ENCODE assay signal across 8 cellular contexts in genomic region chr9:103397868-103398600, GRCh38.
DNase-seq lines count a peak whose midpoint lies in the region; ATAC-seq and TF ChIP-seq lines count a peak whose summit lies in the region.

No MANE protein-coding gene starts in this region.

- H3K4me1 ChIP-seq in SK-N-SH (ENCODE audit: control insufficient read depth in 1 of 2, insufficient read depth in 2 of 2, low read depth in 1 of 2, low read length in 1 of 2) (no peaks in the 10 kb centered on the region), esophagus muscularis mucosa (no peaks in the 10 kb centered on the region), neuronal stem cell (ENCODE audit: control insufficient read depth in 2 of 2, insufficient read depth in 1 of 2, low read depth in 1 of 2, low read length in 2 of 2) (no peaks in the 10 kb centered on the region)

- TF ChIP-seq POLR2A in esophagus muscularis mucosa (IDR thresholded peaks at IDR 0.05; ENCODE audit: low read depth), result no peak

- no peaks in the 10 kb centered on the region for H3K36me3 ChIP-seq in MG63
- H3K36me3 ChIP-seq in SK-N-SH (replicated peaks in 1 of 2; ENCODE audit: control insufficient read depth in 1 of 2, insufficient read depth in 2 of 2, low read length in 1 of 2), result no peaks in the 10 kb centered on the region
- H3K36me3 ChIP-seq in esophagus muscularis mucosa, result no peaks in the 10 kb centered on the region
- no peaks in the 10 kb centered on the region for H3K36me3 ChIP-seq in neuronal stem cell (replicated peaks in 1 of 2; ENCODE audit: control insufficient read depth in 2 of 2, insufficient read depth in 2 of 2, low read length in 2 of 2)

- CTCF ChIA-PET in SK-N-SH (lab: Yijun Ruan, JAX), result interaction anchor here (0.8 to 2.3 kb wide), 9 partner anchors 11 to 1347 kb away, joined by 3 to 13 read pairs (median 6); no protein-coding TSS in a partner anchor

- H2AFZ ChIP-seq in SK-N-SH (ENCODE audit: low read depth) (no peak overlapping the region), neuronal stem cell (ENCODE audit: low read length) (no peak overlapping the region)

- peak; percentile 67 for TF ChIP-seq CTCF in SK-N-SH (IDR thresholded peaks at IDR 0.05)
- peak in 2 of 3 experiments; percentile 37 to 54 for TF ChIP-seq CTCF in esophagus muscularis mucosa (IDR thresholded peaks at IDR 0.05)

- H2BK120ac ChIP-seq in neuronal stem cell (ENCODE audit: low read depth, low read length), result no peak overlapping the region

- no peak overlapping the region for H4K8ac ChIP-seq in neuronal stem cell (ENCODE audit: low read depth, low read length)

- no peak overlapping the region for H4K91ac ChIP-seq in neuronal stem cell (ENCODE audit: low read depth, low read length, poor library complexity)

- no peak overlapping the region for H3K4me2 ChIP-seq in SK-N-SH
- no peak overlapping the region for H3K4me2 ChIP-seq in neuronal stem cell (ENCODE audit: insufficient read depth, low read length, poor library complexity, severe bottlenecking)

- H2BK15ac ChIP-seq in neuronal stem cell (ENCODE audit: low read length), result no peak overlapping the region

- H3K79me1 ChIP-seq in neuronal stem cell (ENCODE audit: low read depth, low read length), result no peaks in the 10 kb centered on the region

- H3K9me3 ChIP-seq in MG63 (no peaks in the 10 kb centered on the region), SK-N-SH (no peaks in the 10 kb centered on the region), esophagus muscularis mucosa (no peaks in the 10 kb centered on the region), neuronal stem cell (replicated peaks in 1 of 2; ENCODE audit: control insufficient read depth in 2 of 2, insufficient read depth in 1 of 2, low read depth in 1 of 2, low read length in 2 of 2) (no peaks in the 10 kb centered on the region)

- no peak overlapping the region for H3K9ac ChIP-seq in SK-N-SH
- no peak overlapping the region for H3K9ac ChIP-seq in neuronal stem cell (ENCODE audit: low read depth, low read length, poor library complexity)

- DNase-seq in AG20443 (ENCODE audit: low spot score) (peak; percentile 7), MG63 (peak; percentile 33), SK-N-SH (peak; percentile 30), esophagus muscularis mucosa (ENCODE audit: extremely low spot score) (no peak), neuronal stem cell (ENCODE audit: low spot score) (peak; percentile 37), activated gamma-delta T cell treated with Interleukin-2 at 50 U/mL for 16 hours (no peak)

- 0% methylated on average over 3 of the region's 5 CpGs for WGBS in SK-N-SH (ENCODE audit: low lambda C conversion rate)
- 38% methylated on average over 3 of the region's 5 CpGs for WGBS in esophagus muscularis mucosa
- WGBS in neuronal stem cell (ENCODE audit: extremely low coverage in 2 of 2, insufficient read length in 2 of 2, insufficient replicate concordance in 1 of 2), 2 donors, result no CpG with 5 or more reads among the region's 5 CpGs

- H3K27ac ChIP-seq in SK-N-SH (ENCODE audit: low read depth in 2 of 2, low read length in 1 of 2) (no peak overlapping the region), esophagus muscularis mucosa (replicated peaks in 1 of 4) (no peak overlapping the region), neuronal stem cell (replicated peaks; ENCODE audit: low read length) (no peak overlapping the region)

- ATAC-seq in GM18499 (IDR thresholded peaks at IDR 0.05; ENCODE audit: insufficient read depth, unreplicated experiment) (peak; percentile 97), HG02642 (IDR thresholded peaks at IDR 0.05; ENCODE audit: poor library complexity, unreplicated experiment) (peak; percentile 98)

- H3F3A ChIP-seq in SK-N-SH (replicated peaks; ENCODE audit: insufficient read depth), result no peaks in the 10 kb centered on the region

- POLR2A ChIA-PET in SK-N-SH (lab: Yijun Ruan, JAX), result no interaction called here

- no peaks in the 10 kb centered on the region for H3K9me2 ChIP-seq in SK-N-SH

- TF ChIP-seq EP300 in SK-N-SH (IDR thresholded peaks at IDR 0.05; ENCODE audit: borderline replicate concordance in 1 of 2, low read depth in 1 of 2, low read length in 1 of 2), result no peak
- no peak for TF ChIP-seq EP300 in esophagus muscularis mucosa (IDR thresholded peaks at IDR 0.05)

- H2AK5ac ChIP-seq in neuronal stem cell (ENCODE audit: low read depth, low read length), result no peak overlapping the region

- no peak overlapping the region for H2BK5ac ChIP-seq in neuronal stem cell (ENCODE audit: low read length)

- intact Hi-C loops in esophagus muscularis mucosa (cut with DNase I), result no loop called here

- no peak overlapping the region for H3K23ac ChIP-seq in neuronal stem cell (ENCODE audit: low read depth, low read length, poor library complexity)

- H4K20me1 ChIP-seq in SK-N-SH (ENCODE audit: insufficient read depth), result no peaks in the 10 kb centered on the region

- H3K4me3 ChIP-seq in MG63 (no peak overlapping the region), SK-N-SH (ENCODE audit: low read depth in 2 of 2, low read length in 1 of 2) (no peak overlapping the region; a peak in 1 of 4 replicates), esophagus muscularis mucosa (no peak overlapping the region), neuronal stem cell (ENCODE audit: low read length in 2 of 2) (no peak overlapping the region)

- no peak overlapping the region for H3K4ac ChIP-seq in neuronal stem cell (ENCODE audit: low read length)

- H3K27me3 ChIP-seq in MG63 (no peaks in the 10 kb centered on the region), SK-N-SH (ENCODE audit: insufficient read depth) (no peaks in the 10 kb centered on the region), esophagus muscularis mucosa (no peaks in the 10 kb centered on the region), neuronal stem cell (ENCODE audit: control insufficient read depth in 3 of 3, insufficient read depth in 3 of 3, low read depth in 1 of 3, low read length in 3 of 3) (no peaks in the 10 kb centered on the region)

- H2BK12ac ChIP-seq in neuronal stem cell (ENCODE audit: low read length), result no peak overlapping the region

- TF ChIP-seq RAD21 in SK-N-SH (IDR thresholded peaks at IDR 0.05; ENCODE audit: low read length), result peak; percentile 68

- H3K18ac ChIP-seq in neuronal stem cell (ENCODE audit: low read length), result no peak overlapping the region

- no peaks in the 10 kb centered on the region for H3K79me2 ChIP-seq in SK-N-SH (ENCODE audit: insufficient read depth)

- no peak overlapping the region for H3K14ac ChIP-seq in neuronal stem cell (ENCODE audit: low read length)

TF ChIP-seq in SK-N-SH, 30 proteins besides CTCF, POLR2A, EP300 and RAD21:
- TF ChIP-seq ELF1 (IDR thresholded peaks at IDR 0.05) (no peak), SMC3 (IDR thresholded peaks at IDR 0.05; ENCODE audit: low read depth, low read length) (peak; percentile 69)

Comparison
In these comparisons a context has a peak if more than half of its experiments do, and no peak if none do; other contexts are left out.
1. DNase-seq: peak in AG20443 (single experiment), MG63 (single experiment), SK-N-SH (single experiment) and neuronal stem cell (single experiment); none in esophagus muscularis mucosa (single experiment) and activated gamma-delta T cell treated with Interleukin-2 at 50 U/mL for 16 hours (single experiment).